ENCODE assay signal across 8 cellular contexts in genomic region chr18:813405-814071, GRCh38. TPM values are rescaled to one million over a fixed set of nuclear protein-coding genes. Genes with fewer than 3 reads are reported as not detected.
A peak's percentile ranks its signal among the peaks of the same experiment; 100 is the strongest.
DNase-seq lines count a peak whose midpoint lies in the region; ATAC-seq, FAIRE-seq and TF ChIP-seq lines count a peak whose summit lies in the region.
"Had no signal": no experiment of that assay in that cellular context is flagged by ENCODE, and none has a peak within 500 bp of the region (broad histone marks: within the 10 kb centered on the region; RNA-seq: fewer than 3 reads in every experiment).

No MANE protein-coding gene starts in this region.

- intact Hi-C loops in HCT116 (cut with micrococcal nuclease), result no loop called here
- intact Hi-C loops in esophagus squamous epithelium (cut with DNase I), result no loop called here

- DNase-seq in HCT116 (ENCODE audit: low read depth, low spot score) (no peak), esophagus squamous epithelium (lab: John Stamatoyannopoulos, UW) (no peak), small intestine (peak; percentile 47), foreskin fibroblast (no peak)
- DNase-seq: NCI-H2171 treated with DMSO at 0.1 percent for 48 hours had no signal

- H3K79me2 ChIP-seq in HCT116 (ENCODE audit: insufficient read depth, low read length), result peaks cover 33% of the 10 kb centered on the region

- FAIRE-seq in small intestine (lab: Jason Lieb, UNC), result no peak

- no peak for TF ChIP-seq RAD21 in HCT116 (IDR thresholded peaks at IDR 0.05; ENCODE audit: low read depth)

- H2AFZ ChIP-seq in HCT116 (ENCODE audit: low read depth, low read length, poor library complexity, severe bottlenecking), result no peak overlapping the region

- ATAC-seq in HCT116 (no peak), HG02981 (IDR thresholded peaks at IDR 0.05; ENCODE audit: unreplicated experiment) (no peak), GM19397 (IDR thresholded peaks at IDR 0.05; ENCODE audit: unreplicated experiment) (no peak)

- H3K27me3 ChIP-seq in HCT116 (ENCODE audit: insufficient read depth, low read length), result no peaks in the 10 kb centered on the region
- H3K27me3 ChIP-seq in esophagus squamous epithelium, result no peaks in the 10 kb centered on the region
- H3K27me3 ChIP-seq in small intestine (ENCODE audit: control insufficient read depth in 2 of 2, insufficient read depth in 2 of 2, low read length in 2 of 2), result no peaks in the 10 kb centered on the region

- H3K4me3 ChIP-seq in HCT116 (replicated peaks in 1 of 2; ENCODE audit: low read depth in 1 of 2, low read length in 2 of 2) (peak overlapping the region; percentile 84 to 91; a peak in 3 of 4 replicates), esophagus squamous epithelium (peak overlapping the region in 2 of 4 donors; percentile 86 to 90), small intestine (ENCODE audit: low read depth in 1 of 2, low read length in 2 of 2) (no peak overlapping the region), foreskin fibroblast (ENCODE audit: low read depth in 1 of 2, low read length in 2 of 2) (no peak overlapping the region)

- CTCF ChIA-PET in HCT116 (lab: Charles Lee), result interaction anchor here (1.2 to 1.9 kb wide), 3 partner anchors 11 to 19 kb away, joined by 4 to 7 read pairs (median 6); no protein-coding TSS in a partner anchor

- H3K4me1 Mint-ChIP-seq in T-helper 1 cell treated with Interleukin-12 subunit alpha and Interleukin-12 subunit beta and Interleukin-4 antibody, amounts not matched to agents 30 μg/mL and 1 μg/mL, for 36 hours (ENCODE audit: low read depth), result peaks cover 48% of the 10 kb centered on the region

- RAD21 ChIA-PET in HCT116 (lab: Charles Lee; ENCODE audit: low non-redundant PET in 1 of 2, low total read pairs in 2 of 2, uncharacterized antibody in 2 of 2, unreplicated experiment in 2 of 2), result no interaction called here

- peak overlapping the region; percentile 81; the same call in 1 of the 2 replicates for H3K27ac ChIP-seq in HCT116 (ENCODE audit: low read depth, low read length)
- H3K27ac ChIP-seq in esophagus squamous epithelium, result peak overlapping the region; percentile 93 to 97 (median 96)
- peak overlapping the region in 1 of 2 donors; percentile 98 for H3K27ac ChIP-seq in small intestine (ENCODE audit: low read depth in 1 of 2, low read length in 1 of 2)

- peak overlapping the region; percentile 99 for H3K27ac Mint-ChIP-seq in T-helper 1 cell treated with Interleukin-12 subunit alpha and Interleukin-12 subunit beta and Interleukin-4 antibody, amounts not matched to agents 30 μg/mL and 1 μg/mL, for 36 hours

- peak overlapping the region; percentile 89 for H3K4me2 ChIP-seq in HCT116 (ENCODE audit: low read length)

- no peak for TF ChIP-seq POLR2A in HCT116 (IDR thresholded peaks at IDR 0.05; ENCODE audit: borderline replicate concordance, extremely low read depth, insufficient read depth, insufficient read length)
- no peak for TF ChIP-seq POLR2A in esophagus squamous epithelium (IDR thresholded peaks at IDR 0.05)

- BruUV-seq in HCT116 (replicated peaks; lab: Mats Ljungman, UMichigan), result no TSS peak

- H3K9ac ChIP-seq in HCT116 (ENCODE audit: low read length), result peak overlapping the region; percentile 86; the same call in 1 of the 2 replicates

- H3K9me3 ChIP-seq in HCT116 (ENCODE audit: control insufficient read depth in 1 of 2, insufficient read depth in 1 of 2, low read depth in 1 of 2, low read length in 2 of 2), result no peaks in the 10 kb centered on the region
- no peaks in the 10 kb centered on the region for H3K9me3 ChIP-seq in esophagus squamous epithelium
- H3K9me3 ChIP-seq in small intestine (ENCODE audit: control insufficient read depth, low read depth), result no peaks in the 10 kb centered on the region

- 59 to 80% methylated on average over 11 of the region's 11 CpGs for WGBS in esophagus squamous epithelium, 2 donors
- WGBS in small intestine, 3 donors, result 57 to 80% (median 64%) methylated on average over 11 of the region's 11 CpGs

- H3K36me3 ChIP-seq in HCT116 (ENCODE audit: control insufficient read depth in 1 of 2, insufficient read depth in 2 of 2, low read length in 2 of 2), result no peaks in the 10 kb centered on the region
- no peaks in the 10 kb centered on the region for H3K36me3 ChIP-seq in esophagus squamous epithelium
- no peaks in the 10 kb centered on the region for H3K36me3 ChIP-seq in small intestine (ENCODE audit: control insufficient read depth in 2 of 2, insufficient read depth in 2 of 2, low read length in 2 of 2)

- peaks cover 6% of the 10 kb centered on the region for H3K36me3 Mint-ChIP-seq in T-helper 1 cell treated with Interleukin-12 subunit alpha and Interleukin-12 subunit beta and Interleukin-4 antibody, amounts not matched to agents 30 μg/mL and 1 μg/mL, for 36 hours (ENCODE audit: low read depth)

- H3K9me3 Mint-ChIP-seq in T-helper 1 cell treated with Interleukin-12 subunit alpha and Interleukin-12 subunit beta and Interleukin-4 antibody, amounts not matched to agents 30 μg/mL and 1 μg/mL, for 36 hours, result no peaks in the 10 kb centered on the region

- TF ChIP-seq CTCF in HCT116 (IDR thresholded peaks at IDR 0.05 in 2 of 3, conservative IDR thresholded peaks at IDR 0.05 in 1 of 3; ENCODE audit: borderline replicate concordance in 1 of 3, insufficient read depth in 1 of 3, low read depth in 2 of 3, low read length in 2 of 3) (no peak), esophagus squamous epithelium (IDR thresholded peaks at IDR 0.05) (no peak), foreskin fibroblast (IDR thresholded peaks at IDR 0.05; ENCODE audit: low read depth, low read length) (no peak)

- POLR2A ChIA-PET in HCT116 (lab: Charles Lee), result interaction anchor here (1.1 kb wide), 1 partner anchor 17 kb away, joined by 3 read pairs; no protein-coding TSS in a partner anchor

- no peaks in the 10 kb centered on the region for H3K27me3 Mint-ChIP-seq in T-helper 1 cell treated with Interleukin-12 subunit alpha and Interleukin-12 subunit beta and Interleukin-4 antibody, amounts not matched to agents 30 μg/mL and 1 μg/mL, for 36 hours (ENCODE audit: low read depth)

- H3K4me1 ChIP-seq in HCT116 (ENCODE audit: control insufficient read depth in 1 of 2, insufficient read depth in 2 of 2, low read length in 2 of 2), result peaks cover 11 to 18% of the 10 kb centered on the region in 2 experiments
- peaks cover 0 to 38% (median 7%) of the 10 kb centered on the region in 3 donors for H3K4me1 ChIP-seq in esophagus squamous epithelium
- no peaks in the 10 kb centered on the region for H3K4me1 ChIP-seq in small intestine (ENCODE audit: control insufficient read depth in 2 of 2, insufficient read depth in 1 of 2, low read depth in 1 of 2, low read length in 1 of 2)

- 0 out of 2 replicates have a peak, but pooled peaks cover 9% of the 10 kb centered on the region for H4K20me1 ChIP-seq in HCT116 (ENCODE audit: insufficient read depth)

- no peaks in the 10 kb centered on the region for H3K9me2 ChIP-seq in HCT116 (ENCODE audit: insufficient read depth)

- peak overlapping the region; percentile 90 for H3K4me3 Mint-ChIP-seq in T-helper 1 cell treated with Interleukin-12 subunit alpha and Interleukin-12 subunit beta and Interleukin-4 antibody, amounts not matched to agents 30 μg/mL and 1 μg/mL, for 36 hours

TF ChIP-seq in HCT116, 20 proteins besides CTCF, POLR2A, EP300 and RAD21 (continues in another document):
- TF ChIP-seq EZH2phosphoT487 (IDR thresholded peaks at IDR 0.05; ENCODE audit: borderline replicate concordance) (no peak), EZH2 (IDR thresholded peaks at IDR 0.05) (no peak), CBX3 (IDR thresholded peaks at IDR 0.05; ENCODE audit: low read depth) (no peak), MAX (IDR thresholded peaks at IDR 0.05) (no peak), ZFX (IDR thresholded peaks at IDR 0.05) (no peak), ZBTB33 (IDR thresholded peaks at IDR 0.05; ENCODE audit: extremely low read depth, insufficient replicate concordance, low read length) (no peak), FOSL1 (IDR thresholded peaks at IDR 0.05; ENCODE audit: low read depth) (no peak), JUND (IDR thresholded peaks at IDR 0.05) (no peak), ZNF274 (IDR thresholded peaks at IDR 0.05; ENCODE audit: low read depth, low read length) (no peak)

RNA-seq across cellular contexts. Expression of gene YES1, which starts 1.5 kb away (rescaled TPM):
- 84.5 TPM for total RNA-seq in HCT116 (2021; ENCODE audit: unreplicated experiment)
- 22.0 and 26.0 TPM in 2 replicates for polyA plus RNA-seq in HCT116 (2012)
- total RNA-seq in esophagus squamous epithelium, result 100 to 1,000 TPM; 105 to 143 (median 125) TPM
- polyA plus RNA-seq in small intestine, result 10 to 100 TPM; 35.9 to 42.7 (median 36.8) TPM

Comparison
In these comparisons a context has a peak if more than half of its experiments do, and no peak if none do; other contexts are left out.
1. H3K4me3 ChIP-seq: peak in HCT116 (2 of 2); none in small intestine (0 of 2) and foreskin fibroblast (0 of 2).